8 cellular contexts compared by ENCODE assay signal in genomic region chr20:41317536-41318270, GRCh38. TPM values are rescaled to one million over a fixed set of nuclear protein-coding genes. Genes with fewer than 3 reads are reported as not detected.
A peak's percentile ranks its signal among the peaks of the same experiment; 100 is the strongest.
DNase-seq lines count a peak whose midpoint lies in the region; ATAC-seq, FAIRE-seq and TF ChIP-seq lines count a peak whose summit lies in the region.

Gene ZHX3 (minus strand): TSS chr20:41317731. CDS start chr20:41204916, 112,815 bp downstream.

- no peaks in the 10 kb centered on the region for H3K9me3 ChIP-seq in right atrium auricular region

- peaks cover 0 to 35% of the 10 kb centered on the region in 2 donors for H3K4me1 ChIP-seq in right atrium auricular region

- intact Hi-C loops in T-helper 2 cell treated with Interferon-gamma antibody and Interleukin-4, amounts not matched to agents 100 ng/mL and 5 ng/mL, for 36 hours (cut with micrococcal nuclease) = loop anchor here (1.0 to 5.0 kb wide), 7 partner anchors 12 to 301 kb away; partner anchors contain the start of genes CHD6, LPIN3, PLCG1 and TOP1

- peak; percentile 72 for DNase-seq in NCI-H187 treated with DMSO at 0.1 percent for 48 hours (lab: John Stamatoyannopoulos, UW)
- DNase-seq in anterior cingulate cortex (lab: John Stamatoyannopoulos, UW) = peak; percentile 51 to 97 (median 92)
- DNase-seq in right atrium auricular region (ENCODE audit: low spot score) = peak; percentile 94
- DNase-seq in pulmonary artery endothelial cell (ENCODE audit: low read depth, low spot score) = peak; percentile 84
- peak; percentile 100 for DNase-seq in urothelium cell line (ENCODE audit: low spot score)

- H3K27me3 ChIP-seq in right atrium auricular region = no peaks in the 10 kb centered on the region

- H3K36me3 ChIP-seq in right atrium auricular region = no peaks in the 10 kb centered on the region

- peak within 1 kb of the TSS; percentile 70 to 76 for H3K4me3 ChIP-seq in right atrium auricular region

- FAIRE-seq in urothelium cell line (lab: Jason Lieb, UNC) = no peak

- peak within 1 kb of the TSS; percentile 90 to 91 for H3K27ac ChIP-seq in right atrium auricular region

- ATAC-seq in GM18505 (IDR thresholded peaks at IDR 0.05; ENCODE audit: unreplicated experiment) (peak; percentile 97), HG02970 (IDR thresholded peaks at IDR 0.05; ENCODE audit: low FRiP score, unreplicated experiment) (peak; percentile 94)

- peak; percentile 62 for TF ChIP-seq POLR2A in GM18505 (IDR thresholded peaks at IDR 0.05; ENCODE audit: borderline replicate concordance, extremely low read depth, insufficient read depth, insufficient read length)

- TF ChIP-seq CTCF in right atrium auricular region (IDR thresholded peaks at IDR 0.05) = peak in 1 of 2 donors; percentile 13

RNA-seq across cellular contexts. Expression of gene ZHX3, which starts in this region (rescaled TPM):
- 9.0 and 11.3 TPM in 2 replicates for total RNA-seq in T-helper 2 cell treated with Interferon-gamma antibody and Interleukin-4, amounts not matched to agents 100 ng/mL and 5 ng/mL, for 36 hours
- 10 to 100 TPM; 23.8 to 25.7 TPM for total RNA-seq in right atrium auricular region
- 8.8 and 9.0 TPM in 2 replicates for total RNA-seq in pulmonary artery endothelial cell

Comparison
In these comparisons a context has a peak if more than half of its experiments do, and no peak if none do; other contexts are left out.
1. Peak in every context shown above with its lines: DNase-seq, ATAC-seq, H3K4me3 ChIP-seq and H3K27ac ChIP-seq.